In genomic region chr1:53292690-53293089, GRCh38 we compare ENCODE assay signal across 11 cellular contexts. TPM values are rescaled to one million over a fixed set of nuclear protein-coding genes. Genes with fewer than 3 reads are reported as not detected.
DNase-seq lines count a peak whose midpoint lies in the region; ATAC-seq and TF ChIP-seq lines count a peak whose summit lies in the region.
"Had no signal": no experiment of that assay in that cellular context is flagged by ENCODE, and none has a peak within 500 bp of the region (broad histone marks: within the 10 kb centered on the region; RNA-seq: fewer than 3 reads in every experiment).

No MANE protein-coding gene starts in this region.

- no peaks in the 10 kb centered on the region for H3K27me3 ChIP-seq in MM.1S (replicated peaks; ENCODE audit: insufficient read depth, low read length)
- H3K27me3 ChIP-seq: thyroid gland had no signal

- DNase-seq in MM.1S (no peak), fibroblast of the aortic adventitia (ENCODE audit: low read depth) (peak; percentile 2), NOMO-1 (lab: John Stamatoyannopoulos, UW; ENCODE audit: unreplicated experiment in 2 of 2) (no peak), OCI-M2 (lab: John Stamatoyannopoulos, UW; ENCODE audit: unreplicated experiment) (no peak), caudate nucleus (lab: John Stamatoyannopoulos, UW) (no peak)
- DNase-seq: activated naive CD4-positive, alpha-beta T cell treated with anti-CD3 and anti-CD28 coated beads for 36 hours; GOT3; naive thymus-derived CD8-positive, alpha-beta T cell had no signal

- TF ChIP-seq CTCF in MM.1S (IDR thresholded peaks at IDR 0.05; ENCODE audit: low read length), result no peak
- no peak for TF ChIP-seq CTCF in fibroblast of the aortic adventitia (IDR thresholded peaks at IDR 0.05; ENCODE audit: insufficient read depth, low read length)

- no peaks in the 10 kb centered on the region for H4K20me1 ChIP-seq in MM.1S (ENCODE audit: insufficient read depth, low read length)

- H3K9me2 ChIP-seq in MM.1S (replicated peaks; ENCODE audit: insufficient read depth, low read length), result no peaks in the 10 kb centered on the region

- no peaks in the 10 kb centered on the region for H3F3A ChIP-seq in MM.1S (ENCODE audit: insufficient read depth, low read length)

- H3K9ac ChIP-seq in MM.1S (ENCODE audit: low read length), result no peak overlapping the region

- H2AFZ ChIP-seq in MM.1S (ENCODE audit: low read length), result no peak overlapping the region

- peaks cover 19% of the 10 kb centered on the region for H3K4me1 ChIP-seq in MM.1S (ENCODE audit: low read length)

- H3K9me3 ChIP-seq in MM.1S (replicated peaks; ENCODE audit: insufficient read depth, low read length), result no peaks in the 10 kb centered on the region
- H3K9me3 ChIP-seq: thyroid gland had no signal

- no peaks in the 10 kb centered on the region for H3K36me3 ChIP-seq in MM.1S (replicated peaks; ENCODE audit: insufficient read depth, low read length)
- H3K36me3 ChIP-seq: thyroid gland had no signal

- H3K4me3 ChIP-seq in MM.1S (ENCODE audit: low read length) (no peak overlapping the region), fibroblast of the aortic adventitia (ENCODE audit: low read depth, low read length) (no peak overlapping the region)
- H3K4me3 ChIP-seq: thyroid gland had no signal

- H3K4me2 ChIP-seq in MM.1S (ENCODE audit: low read depth, low read length), result no peak overlapping the region

- H3K27ac ChIP-seq in MM.1S (ENCODE audit: low read length) (peak overlapping the region; percentile 18; the same call in 1 of the 2 replicates), caudate nucleus (ENCODE audit: low read depth, low read length) (no peak overlapping the region)

- H3K79me2 ChIP-seq in MM.1S (ENCODE audit: low read length), result peaks cover 75% of the 10 kb centered on the region

- ATAC-seq in GM18861 (IDR thresholded peaks at IDR 0.05; ENCODE audit: unreplicated experiment) (peak; percentile 55), GM21529 (IDR thresholded peaks at IDR 0.05; ENCODE audit: unreplicated experiment) (peak; percentile 55)
- ATAC-seq: naive thymus-derived CD8-positive, alpha-beta T cell had no signal

RNA-seq across cellular contexts. Expression of gene LRP8, which starts 35.2 kb away (rescaled TPM):
- 8.6 and 13.6 TPM in 2 replicates for total RNA-seq in fibroblast of the aortic adventitia (ENCODE audit: low replicate concordance)

RNA-seq across cellular contexts. Expression of gene MAGOH, which starts 54.4 kb away (rescaled TPM):
- 3.8 and 24.2 TPM in 2 replicates for total RNA-seq in fibroblast of the aortic adventitia (ENCODE audit: low replicate concordance)
